8 cellular contexts compared by ENCODE assay signal in genomic region chr15:63598467-63599400, GRCh38. TPM values are rescaled to one million over a fixed set of nuclear protein-coding genes. Genes with fewer than 3 reads are reported as not detected.
A peak's percentile ranks its signal among the peaks of the same experiment; 100 is the strongest.
DNase-seq lines count a peak whose midpoint lies in the region; ATAC-seq and TF ChIP-seq lines count a peak whose summit lies in the region.

No MANE protein-coding gene starts in this region.

- TF ChIP-seq EP300 in ovary (IDR thresholded peaks at IDR 0.05) = no peak

- no peaks in the 10 kb centered on the region for H3K9me3 ChIP-seq in CD4-positive, alpha-beta T cell (ENCODE audit: control insufficient read depth, low read length)
- H3K9me3 ChIP-seq in OCI-LY3 (ENCODE audit: insufficient read depth, low read length) (no peaks in the 10 kb centered on the region), ovary (no peaks in the 10 kb centered on the region)

- peaks cover 77% of the 10 kb centered on the region for H3K4me1 Mint-ChIP-seq in CD4-positive, alpha-beta T cell (ENCODE audit: low read depth)
- peaks cover 32% of the 10 kb centered on the region for H3K4me1 Mint-ChIP-seq in WTC11

- peaks cover 27% of the 10 kb centered on the region for H3K79me2 ChIP-seq in OCI-LY3 (ENCODE audit: low read length)

- peaks cover 31% of the 10 kb centered on the region for H3K36me3 Mint-ChIP-seq in CD4-positive, alpha-beta T cell (ENCODE audit: low read depth)
- no peaks in the 10 kb centered on the region for H3K36me3 Mint-ChIP-seq in WTC11

- H3K4me3 ChIP-seq in OCI-LY3 (ENCODE audit: low read length) (peak overlapping the region; percentile 86), epithelial cell of proximal tubule (ENCODE audit: low read depth, low read length) (peak overlapping the region; percentile 62), ovary (no peak overlapping the region)

- TF ChIP-seq POLR2A in ovary (IDR thresholded peaks at IDR 0.05) = no peak

- CTCF ChIA-PET in CD4-positive, alpha-beta T cell (lab: Charles Lee) = interaction anchor here (0.9 to 4.9 kb wide), 7 partner anchors 11 to 136 kb away, joined by 3 to 24 read pairs (median 4); no protein-coding TSS in a partner anchor
- CTCF ChIA-PET in WTC11 (lab: Charles Lee) = interaction anchor here (0.7 to 5.2 kb wide), 32 partner anchors 9 to 495 kb away, joined by 3 to 63 read pairs (median 6); partner anchors contain the start of genes CIAO2A and USP3

- H3K9ac ChIP-seq in OCI-LY3 (ENCODE audit: low read length) = peak overlapping the region; percentile 85; the same call in 1 of the 2 replicates

- intact Hi-C loops in CD4-positive, alpha-beta T cell (cut with DNase I, micrococcal nuclease) = loop anchor here in 1 of 2 experiments (5.0 to 10.0 kb wide), 4 partner anchors 91 to 554 kb away; partner anchors contain the start of gene TPM1
- intact Hi-C loops in ovary (cut with DNase I) = loop anchor here in 1 of 4 donors (5.0 kb wide), 1 partner anchor 96 kb away; the partner anchor contains the start of gene USP3

- peak overlapping the region; percentile 90 for H3K27ac Mint-ChIP-seq in CD4-positive, alpha-beta T cell
- no peak overlapping the region for H3K27ac Mint-ChIP-seq in WTC11

- no peak for ATAC-seq in CD4-positive, alpha-beta T cell (ENCODE audit: poor library complexity)
- no peak for ATAC-seq in HG03469 (IDR thresholded peaks at IDR 0.05; ENCODE audit: unreplicated experiment)
- ATAC-seq in WTC11 = no peak

- H3K9me3 Mint-ChIP-seq in CD4-positive, alpha-beta T cell = no peaks in the 10 kb centered on the region
- H3K9me3 Mint-ChIP-seq in WTC11 = no peaks in the 10 kb centered on the region

- no peak for TF ChIP-seq CTCF in CD4-positive, alpha-beta T cell (IDR thresholded peaks at IDR 0.05)
- TF ChIP-seq CTCF in OCI-LY3 (IDR thresholded peaks at IDR 0.05; ENCODE audit: low read depth, low read length) = no peak
- TF ChIP-seq CTCF in epithelial cell of proximal tubule (conservative IDR thresholded peaks at IDR 0.05; ENCODE audit: low read depth, low read length) = no peak
- TF ChIP-seq CTCF in ovary (IDR thresholded peaks at IDR 0.05) = no peak
- TF ChIP-seq CTCF in WTC11 (IDR thresholded peaks at IDR 0.05) = no peak

- H3K36me3 ChIP-seq in OCI-LY3 (replicated peaks; ENCODE audit: low read depth, low read length) = peaks cover 9% of the 10 kb centered on the region
- H3K36me3 ChIP-seq in ovary = no peaks in the 10 kb centered on the region

- no peak overlapping the region for H2AFZ ChIP-seq in OCI-LY3 (ENCODE audit: low read depth, low read length)

- POLR2A ChIA-PET in CD4-positive, alpha-beta T cell (lab: Charles Lee) = interaction anchor here (0.8 to 4.4 kb wide), 10 partner anchors 11 to 495 kb away, joined by 3 to 39 read pairs (median 5); partner anchors contain the start of genes CIAO2A and USP3
- POLR2A ChIA-PET in WTC11 (lab: Charles Lee) = interaction anchor here (1.2 kb wide), 1 partner anchor 11 kb away, joined by 3 read pairs; no protein-coding TSS in a partner anchor

- no peak for DNase-seq in CD4-positive, alpha-beta T cell
- no peak for DNase-seq in epithelial cell of proximal tubule (ENCODE audit: low read depth)
- peak in 4 of 5 donors; percentile 41 to 57 (median 47) for DNase-seq in ovary
- no peak for DNase-seq in NCI-H2107 (lab: John Stamatoyannopoulos, UW)
- DNase-seq in WTC11 (ENCODE audit: low spot score) = no peak
- DNase-seq in COLO668 (lab: John Stamatoyannopoulos, UW; ENCODE audit: unreplicated experiment) = no peak

- no peak overlapping the region for H3K27ac ChIP-seq in CD4-positive, alpha-beta T cell (ENCODE audit: low read depth, low read length)
- H3K27ac ChIP-seq in OCI-LY3 (ENCODE audit: low read length) (peak overlapping the region; percentile 71), ovary (peak overlapping the region; percentile 10 to 80)

- H3K4me1 ChIP-seq in OCI-LY3 (ENCODE audit: low read length) (peaks cover 78% of the 10 kb centered on the region), ovary (ENCODE audit: insufficient read depth) (peaks cover 29% of the 10 kb centered on the region)

- H3K4me2 ChIP-seq in OCI-LY3 (ENCODE audit: low read length) = peak overlapping the region; percentile 95

- H3K4me3 Mint-ChIP-seq in CD4-positive, alpha-beta T cell = peak overlapping the region; percentile 91
- H3K4me3 Mint-ChIP-seq in WTC11 = no peak overlapping the region

- 38 to 50% (median 40%) methylated on average over 12 of the region's 12 CpGs for WGBS in ovary, 3 donors

- no peaks in the 10 kb centered on the region for H3K27me3 Mint-ChIP-seq in CD4-positive, alpha-beta T cell
- H3K27me3 Mint-ChIP-seq in WTC11 (ENCODE audit: low read depth) = peaks cover 26% of the 10 kb centered on the region

- H3K27me3 ChIP-seq in CD4-positive, alpha-beta T cell (ENCODE audit: control insufficient read depth, insufficient read depth, low read length) = no peaks in the 10 kb centered on the region
- H3K27me3 ChIP-seq in OCI-LY3 (ENCODE audit: low read depth, low read length) (no peaks in the 10 kb centered on the region), ovary (no peaks in the 10 kb centered on the region)

- no peaks in the 10 kb centered on the region for H4K20me1 ChIP-seq in OCI-LY3 (ENCODE audit: insufficient read depth, low read length)

TF ChIP-seq in WTC11, 78 proteins besides CTCF, POLR2A, EP300 and RAD21:
- TF ChIP-seq MXD4 (CRISPR knock-in tag; IDR thresholded peaks at IDR 0.05; ENCODE audit: borderline replicate concordance) (no peak), ATF6 (CRISPR knock-in tag; IDR thresholded peaks at IDR 0.05) (no peak), USF2 (CRISPR knock-in tag; IDR thresholded peaks at IDR 0.05) (no peak), FOXK1 (CRISPR knock-in tag; IDR thresholded peaks at IDR 0.05) (no peak), ELF4 (CRISPR knock-in tag; IDR thresholded peaks at IDR 0.05; ENCODE audit: low read depth) (no peak), ZNF423 (CRISPR knock-in tag; IDR thresholded peaks at IDR 0.05) (no peak), FOXP4 (CRISPR knock-in tag; IDR thresholded peaks at IDR 0.05) (no peak)

RNA-seq across cellular contexts. Expression of gene FBXL22, which starts 1.5 kb away (rescaled TPM):
- total RNA-seq in CD4-positive, alpha-beta T cell = 1 to 10 TPM in 1 of 2 experiments, under 1 TPM in 1; 0.66 to 1.6 TPM
- total RNA-seq in epithelial cell of proximal tubule (not detected in 2 replicates), ovary (10 to 100 TPM in 3 of 7 donors, 1 to 10 TPM in 3, under 1 TPM in 1; 0.48 to 27.5 (median 5.3) TPM), WTC11 (2021) (0.46 to 0.73 TPM (median 0.46 TPM) in 3 replicates)
- polyA plus RNA-seq in ovary = 1 to 10 TPM; 4.5 to 6.3 TPM

Comparison
In these comparisons a context has a peak if more than half of its experiments do, and no peak if none do; other contexts are left out.
1. DNase-seq: peak in ovary (4 of 5); none in CD4-positive, alpha-beta T cell (0 of 10), epithelial cell of proximal tubule (single experiment), NCI-H2107 (single experiment), WTC11 (single experiment) and COLO668 (single experiment).